ENCODE assay signal across 36 cellular contexts in the genomic region with DNA sequence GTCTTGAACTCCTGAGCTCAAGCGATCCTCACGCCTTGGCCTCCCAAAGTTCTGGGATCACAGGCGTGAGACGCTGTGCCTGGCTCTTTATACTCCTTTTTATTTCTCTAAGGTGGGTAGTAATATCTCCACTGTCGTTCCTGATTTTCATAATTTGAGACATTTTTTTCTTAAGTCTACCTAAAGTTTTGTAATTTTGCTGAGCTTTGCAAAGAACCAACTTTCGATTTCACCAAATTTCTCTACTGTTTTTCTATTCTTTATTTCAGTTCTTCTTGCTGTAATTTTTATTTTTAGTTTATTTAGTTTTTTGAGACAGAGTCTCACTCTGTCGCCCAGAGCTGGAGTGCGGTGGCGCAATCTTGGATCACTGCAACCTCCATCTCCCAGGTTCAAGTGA.
DNase-seq lines count a peak whose midpoint lies in the region; ATAC-seq, FAIRE-seq and TF ChIP-seq lines count a peak whose summit lies in the region.
"Had no signal": no experiment of that assay in that cellular context is flagged by ENCODE, and none has a peak within 500 bp of the region (broad histone marks: within the 10 kb centered on the region; RNA-seq: fewer than 3 reads in every experiment).

No MANE protein-coding gene starts in this region.

- BruUV-seq in HepG2 (replicated peaks; lab: Mats Ljungman, UMichigan) = no TSS peak
- no TSS peak for BruUV-seq in IMR-90 (replicated peaks; lab: Mats Ljungman, UMichigan)
- no TSS peak for BruUV-seq in K562 (replicated peaks; lab: Mats Ljungman, UMichigan)

- H4K8ac ChIP-seq in IMR-90 (ENCODE audit: low read depth in 2 of 2, low read length in 2 of 2) = no peak overlapping the region

- H3K9ac ChIP-seq in HepG2 (ENCODE audit: insufficient read depth, low read depth, low read length) = no peak overlapping the region
- H3K9ac ChIP-seq in IMR-90 (ENCODE audit: low read depth, low read length) = no peak overlapping the region
- no peak overlapping the region for H3K9ac ChIP-seq in K562 (ENCODE audit: insufficient read depth in 1 of 2, low read depth in 2 of 2, low read length in 2 of 2)
- H3K9ac ChIP-seq: BLaER1; BLaER1 treated with 17β-estradiol and CSF1 and Interleukin-3, amounts not matched to agents 10 nM and 100 nM had no signal

- H2BK15ac ChIP-seq in IMR-90 (ENCODE audit: low read depth, low read length) = no peak overlapping the region

- H3K27ac ChIP-seq in HepG2 (ENCODE audit: extremely low read length, insufficient read depth, low read length) = no peak overlapping the region
- H3K27ac ChIP-seq in right lobe of liver = no peak overlapping the region
- no peak overlapping the region for H3K27ac ChIP-seq in A549
- no peak overlapping the region for H3K27ac ChIP-seq in IMR-90 (ENCODE audit: insufficient read depth, low read length)
- H3K27ac ChIP-seq in K562 (ENCODE audit: extremely low read depth, low read depth, low read length) = no peak overlapping the region
- H3K27ac ChIP-seq: 22Rv1; BLaER1; BLaER1 treated with 17β-estradiol and CSF1 and Interleukin-3, amounts not matched to agents 10 nM and 100 nM; C4-2B had no signal

- DNase-seq in HepG2 (ENCODE audit: low spot score) = no peak
- no peak for DNase-seq in right lobe of liver
- DNase-seq in A549 (ENCODE audit: low read depth in 1 of 2, low spot score in 1 of 2) = no peak
- DNase-seq in IMR-90 = no peak
- DNase-seq in K562 (ENCODE audit: extremely low read depth in 1 of 4, low spot score in 3 of 4) = no peak
- no peak for DNase-seq in activated CD8-positive, alpha-beta T cell treated with anti-CD3 and anti-CD28 coated beads for 36 hours
- DNase-seq in left ventricle myocardium superior = no peak
- DNase-seq: 8988T; ACHN; AML-193; BE2C; C1 segment of cervical spinal cord; Caco-2; Calu3; CD4-positive, alpha-beta memory T cell; CD4-positive, alpha-beta T cell; CD4-positive, CD25-positive, alpha-beta regulatory T cell; CD8-positive, alpha-beta memory T cell; CD8-positive, alpha-beta T cell; COR-L47; DMS 273 treated with DMSO at 0.1 percent for 48 hours; DMS153; DMS53; DMS79; DMS79 treated with DMSO at 0.1 percent for 48 hours; DND-41; EL had no signal

- H3K9me3 Mint-ChIP-seq in activated CD8-positive, alpha-beta T cell treated with anti-CD3 and anti-CD28 coated beads for 36 hours = no peaks in the 10 kb centered on the region
- H3K9me3 Mint-ChIP-seq: CD14-positive monocyte; CD4-positive, alpha-beta memory T cell; CD4-positive, alpha-beta T cell; CD8-positive, alpha-beta memory T cell; CD8-positive, alpha-beta T cell had no signal

- no peaks in the 10 kb centered on the region for H3K36me3 ChIP-seq in HepG2 (replicated peaks in 1 of 2; ENCODE audit: control insufficient read depth in 1 of 2, insufficient read depth in 2 of 2, low read length in 2 of 2)
- no peaks in the 10 kb centered on the region for H3K36me3 ChIP-seq in right lobe of liver
- no peaks in the 10 kb centered on the region for H3K36me3 ChIP-seq in IMR-90 (ENCODE audit: control insufficient read depth, insufficient read depth, low read length)
- no peaks in the 10 kb centered on the region for H3K36me3 ChIP-seq in K562 (ENCODE audit: control insufficient read depth, insufficient read depth, low read length)
- H3K36me3 ChIP-seq: BE2C, BLaER1 had no signal

- no peaks in the 10 kb centered on the region for H3K9me1 ChIP-seq in IMR-90 (ENCODE audit: insufficient read depth, low read length)
- H3K9me1 ChIP-seq in K562 (ENCODE audit: control insufficient read depth, insufficient read depth, low read length) = peaks cover 2% of the 10 kb centered on the region

- H4K20me1 ChIP-seq in HepG2 (ENCODE audit: insufficient read depth, low read length) (no peaks in the 10 kb centered on the region), IMR-90 (ENCODE audit: insufficient read depth, low read length) (no peaks in the 10 kb centered on the region), K562 (replicated peaks; ENCODE audit: control insufficient read depth, insufficient read depth, low read length) (no peaks in the 10 kb centered on the region)
- H4K20me1 ChIP-seq: BLaER1; BLaER1 treated with 17β-estradiol and CSF1 and Interleukin-3, amounts not matched to agents 10 nM and 100 nM had no signal

- H3K9me3 ChIP-seq in HepG2 (ENCODE audit: low read length) (no peaks in the 10 kb centered on the region), right lobe of liver (no peaks in the 10 kb centered on the region), A549 (no peaks in the 10 kb centered on the region), IMR-90 (ENCODE audit: control insufficient read depth, insufficient read depth, low read length) (no peaks in the 10 kb centered on the region), K562 (replicated peaks; ENCODE audit: control insufficient read depth, insufficient read depth, low read depth, low read length) (no peaks in the 10 kb centered on the region)
- H3K9me3 ChIP-seq: BE2C, BLaER1, Caco-2 had no signal

- no peaks in the 10 kb centered on the region for H3K27me3 Mint-ChIP-seq in activated CD8-positive, alpha-beta T cell treated with anti-CD3 and anti-CD28 coated beads for 36 hours
- H3K27me3 Mint-ChIP-seq: B cell; CD4-positive, alpha-beta memory T cell; CD4-positive, alpha-beta T cell; CD4-positive, CD25-positive, alpha-beta regulatory T cell had no signal

- H3K27ac Mint-ChIP-seq in activated CD8-positive, alpha-beta T cell treated with anti-CD3 and anti-CD28 coated beads for 36 hours = no peak overlapping the region
- H3K27ac Mint-ChIP-seq: B cell; CD14-positive monocyte; CD4-positive, alpha-beta memory T cell; CD4-positive, alpha-beta T cell; CD4-positive, CD25-positive, alpha-beta regulatory T cell; CD8-positive, alpha-beta memory T cell; CD8-positive, alpha-beta T cell had no signal

- TF ChIP-seq EP300 in HepG2 (IDR thresholded peaks at IDR 0.05; ENCODE audit: low read depth in 2 of 2, low read length in 2 of 2) (no peak), HepG2 (CRISPR knock-in tag; IDR thresholded peaks at IDR 0.05; ENCODE audit: borderline replicate concordance) (no peak), A549 (IDR thresholded peaks at IDR 0.05) (no peak), K562 (IDR thresholded peaks at IDR 0.05; ENCODE audit: low read length) (no peak)

- H3K27me3 ChIP-seq in HepG2 (ENCODE audit: control insufficient read depth in 1 of 2, insufficient read depth in 2 of 2, low read length in 2 of 2) (no peaks in the 10 kb centered on the region), right lobe of liver (no peaks in the 10 kb centered on the region), IMR-90 (ENCODE audit: control insufficient read depth, insufficient read depth, low read length) (peaks cover 4% of the 10 kb centered on the region), K562 (ENCODE audit: control insufficient read depth in 2 of 2, insufficient read depth in 2 of 2, low read length in 2 of 2) (no peaks in the 10 kb centered on the region)
- H3K27me3 ChIP-seq: BE2C had no signal

- H3K4me1 ChIP-seq in HepG2 (ENCODE audit: insufficient read depth, low read length) (peaks cover 3% of the 10 kb centered on the region), right lobe of liver (no peaks in the 10 kb centered on the region), A549 (no peaks in the 10 kb centered on the region), IMR-90 (ENCODE audit: control insufficient read depth, insufficient read depth, low read length) (no peaks in the 10 kb centered on the region), K562 (replicated peaks in 1 of 2; ENCODE audit: control insufficient read depth in 2 of 2, insufficient read depth in 2 of 2, low read length in 2 of 2) (no peaks in the 10 kb centered on the region; a peak in 1 of 5 replicates)
- H3K4me1 ChIP-seq: BE2C, Caco-2 had no signal

- ATAC-seq in HepG2 = no peak
- ATAC-seq in right lobe of liver = no peak
- ATAC-seq in A549 = no peak
- ATAC-seq in IMR-90 (ENCODE audit: low read depth) = no peak
- ATAC-seq in K562 = no peak
- ATAC-seq in activated CD8-positive, alpha-beta T cell treated with anti-CD3 and anti-CD28 coated beads for 36 hours = no peak
- no peak for ATAC-seq in left ventricle myocardium superior
- ATAC-seq in activated CD4-positive, CD25-positive, alpha-beta regulatory T cell treated with anti-CD3 and anti-CD28 coated beads, Interleukin-2, amount 50 U/mL, for 24 hours = no peak
- ATAC-seq: CD8-positive, alpha-beta T cell had no signal

- TF ChIP-seq CTCF in HepG2 (CRISPR knock-in tag; IDR thresholded peaks at IDR 0.05) (no peak), right lobe of liver (IDR thresholded peaks at IDR 0.05) (no peak), A549 (IDR thresholded peaks at IDR 0.05) (no peak), IMR-90 (conservative IDR thresholded peaks at IDR 0.05; ENCODE audit: low read depth, low read length) (no peak), K562 (IDR thresholded peaks at IDR 0.05 in 2 of 3, conservative IDR thresholded peaks at IDR 0.05 in 1 of 3; ENCODE audit: insufficient read depth in 2 of 3, low read depth in 1 of 3, low read length in 3 of 3) (no peak)
- no peak for TF ChIP-seq CTCF in activated CD8-positive, alpha-beta T cell treated with anti-CD3 and anti-CD28 coated beads for 36 hours (IDR thresholded peaks at IDR 0.05)

- no peaks in the 10 kb centered on the region for H3K79me2 ChIP-seq in HepG2 (ENCODE audit: insufficient read depth, low read length)
- H3K79me2 ChIP-seq in K562 (ENCODE audit: control insufficient read depth, insufficient read depth, low read length) = no peaks in the 10 kb centered on the region

- H3K4me2 ChIP-seq in HepG2 (ENCODE audit: low read depth, low read length) (no peak overlapping the region), A549 (no peak overlapping the region), IMR-90 (ENCODE audit: low read depth, low read length) (no peak overlapping the region), K562 (ENCODE audit: insufficient read depth, low read length) (no peak overlapping the region)
- H3K4me2 ChIP-seq: BLaER1; BLaER1 treated with 17β-estradiol and CSF1 and Interleukin-3, amounts not matched to agents 10 nM and 100 nM had no signal

- H3K4ac ChIP-seq in IMR-90 (ENCODE audit: low read depth, low read length) = no peak overlapping the region

- no peak overlapping the region for H3K14ac ChIP-seq in IMR-90 (replicated peaks; ENCODE audit: low read depth, low read length)

- no peaks in the 10 kb centered on the region for H3K4me1 Mint-ChIP-seq in activated CD8-positive, alpha-beta T cell treated with anti-CD3 and anti-CD28 coated beads for 36 hours (ENCODE audit: low read depth)
- H3K4me1 Mint-ChIP-seq: B cell; CD4-positive, alpha-beta memory T cell; CD4-positive, CD25-positive, alpha-beta regulatory T cell; CD8-positive, alpha-beta memory T cell had no signal

- no peak overlapping the region for H2AK5ac ChIP-seq in IMR-90 (ENCODE audit: low read depth, low read length)

- no peak overlapping the region for H3K56ac ChIP-seq in IMR-90 (ENCODE audit: extremely low read depth, insufficient read depth, low read length)

- no peak overlapping the region for H3K23ac ChIP-seq in IMR-90 (ENCODE audit: low read depth, low read length)

- intact Hi-C loops in HepG2 (cut with micrococcal nuclease; ENCODE audit: unreplicated experiment) = no loop called here
- intact Hi-C loops in right lobe of liver (cut with DNase I) = no loop called here
- intact Hi-C loops in IMR-90 (cut with micrococcal nuclease) = no loop called here
- intact Hi-C loops in K562 (cut with micrococcal nuclease) = no loop called here
- intact Hi-C loops in activated CD8-positive, alpha-beta T cell treated with anti-CD3 and anti-CD28 coated beads for 36 hours (cut with micrococcal nuclease) = no loop called here
- intact Hi-C loops in left ventricle myocardium superior (cut with micrococcal nuclease) = no loop called here

- no peaks in the 10 kb centered on the region for H3K36me3 Mint-ChIP-seq in activated CD8-positive, alpha-beta T cell treated with anti-CD3 and anti-CD28 coated beads for 36 hours (ENCODE audit: low read depth)
- H3K36me3 Mint-ChIP-seq: CD4-positive, alpha-beta memory T cell; CD4-positive, CD25-positive, alpha-beta regulatory T cell; CD8-positive, alpha-beta T cell had no signal

- H2AK9ac ChIP-seq in IMR-90 (replicated peaks; ENCODE audit: low read depth, low read length, poor library complexity) = no peak overlapping the region

- H3K4me3 ChIP-seq in HepG2 (replicated peaks in 1 of 3; ENCODE audit: insufficient read depth in 1 of 3, low read depth in 2 of 3, low read length in 3 of 3) (no peak overlapping the region), right lobe of liver (no peak overlapping the region), A549 (no peak overlapping the region), IMR-90 (ENCODE audit: insufficient read depth, low read depth, low read length) (no peak overlapping the region), K562 (no peak overlapping the region)
- H3K4me3 ChIP-seq: BLaER1; BLaER1 treated with 17β-estradiol and CSF1 and Interleukin-3, amounts not matched to agents 10 nM and 100 nM had no signal

- no peaks in the 10 kb centered on the region for H3K79me1 ChIP-seq in IMR-90 (ENCODE audit: low read depth in 1 of 2, low read length in 2 of 2)

- no peak overlapping the region for H3K18ac ChIP-seq in IMR-90 (ENCODE audit: low read depth, low read length)

- CTCF ChIA-PET in HepG2 (lab: Yijun Ruan, JAX; ENCODE audit: low intra/inter-chr PET ratio, low total read pairs) (no interaction called here), A549 (lab: Yijun Ruan, JAX) (no interaction called here), IMR-90 (lab: Yijun Ruan, JAX) (no interaction called here), K562 (lab: Yijun Ruan, JAX; ENCODE audit: low intra/inter-chr PET ratio) (no interaction called here)
- CTCF ChIA-PET in activated CD8-positive, alpha-beta T cell treated with anti-CD3 and anti-CD28 coated beads for 36 hours (lab: Charles Lee) = no interaction called here

- H4K91ac ChIP-seq in IMR-90 (ENCODE audit: insufficient read depth, low read depth, low read length) = no peak overlapping the region

- H2AFZ ChIP-seq in HepG2 (ENCODE audit: low read length) = no peak overlapping the region
- H2AFZ ChIP-seq in IMR-90 (replicated peaks; ENCODE audit: low read length, poor library complexity) = no peak overlapping the region
- no peak overlapping the region for H2AFZ ChIP-seq in K562 (ENCODE audit: low read depth, low read length)

- H2BK120ac ChIP-seq in IMR-90 (ENCODE audit: low read depth, low read length) = no peak overlapping the region

- POLR2A ChIA-PET in HepG2 (lab: Yijun Ruan, JAX) (no interaction called here), A549 (lab: Yijun Ruan, JAX) (no interaction called here), IMR-90 (lab: Charles Lee; ENCODE audit: unreplicated experiment) (no interaction called here), K562 (lab: Yijun Ruan, JAX) (no interaction called here)
- POLR2A ChIA-PET in activated CD8-positive, alpha-beta T cell treated with anti-CD3 and anti-CD28 coated beads for 36 hours (lab: Charles Lee) = no interaction called here

- TF ChIP-seq POLR2A in HepG2 (IDR thresholded peaks at IDR 0.05; ENCODE audit: insufficient read depth in 1 of 2, low read depth in 2 of 2, low read length in 2 of 2) = no peak
- TF ChIP-seq POLR2A in right lobe of liver (IDR thresholded peaks at IDR 0.05) = no peak
- TF ChIP-seq POLR2A in A549 (IDR thresholded peaks at IDR 0.05; ENCODE audit: low read length) = no peak
- TF ChIP-seq POLR2A in IMR-90 (IDR thresholded peaks at IDR 0.05; ENCODE audit: low read depth, low read length) = no peak
- TF ChIP-seq POLR2A in K562 (conservative IDR thresholded peaks at IDR 0.05) = no peak

- no peak overlapping the region for H3K4me3 Mint-ChIP-seq in activated CD8-positive, alpha-beta T cell treated with anti-CD3 and anti-CD28 coated beads for 36 hours
- H3K4me3 Mint-ChIP-seq: B cell; CD14-positive monocyte; CD4-positive, alpha-beta memory T cell; CD4-positive, alpha-beta T cell; CD4-positive, CD25-positive, alpha-beta regulatory T cell; CD8-positive, alpha-beta memory T cell; CD8-positive, alpha-beta T cell had no signal

- no peak overlapping the region for H4K5ac ChIP-seq in IMR-90 (ENCODE audit: low read depth, low read length)

- FAIRE-seq in HepG2 (lab: Jason Lieb, UNC) (no peak), A549 (lab: Jason Lieb, UNC) (no peak), K562 (lab: Jason Lieb, UNC) (no peak)
- FAIRE-seq: A204.1, D721Med had no signal

- in situ Hi-C loops in HepG2 (cut with HindIII; ENCODE audit: extremely low pct_ligation_motif_present, low pct_unique_long_range_greater_than_20kb) = no loop called here
- in situ Hi-C loops in IMR-90 (cut with MboI; ENCODE audit: low sequenced_read_pairs) = no loop called here
- in situ Hi-C loops in K562 (cut with MboI) = no loop called here

- H2BK20ac ChIP-seq in IMR-90 (ENCODE audit: low read depth, low read length) = no peak overlapping the region

- WGBS in HepG2 (ENCODE audit: low lambda C conversion rate) = 97% methylated on average over 9 of the region's 9 CpGs
- WGBS in right lobe of liver (ENCODE audit: insufficient coverage, low coverage, low lambda C conversion rate, missing lambda C conversion rate) = 72% methylated on average over 9 of the region's 9 CpGs
- WGBS in A549 (ENCODE audit: missing lambda C conversion rate) = over 99% methylated on average over 9 of the region's 9 CpGs
- 100% methylated on average over 1 of the region's 9 CpGs; no CpG with 5 or more reads in 1 of the 2 experiments for WGBS in IMR-90 (ENCODE audit: extremely low coverage in 2 of 2, insufficient read length in 1 of 2), 2 experiments
- WGBS in K562 (ENCODE audit: insufficient coverage, low coverage, missing lambda C conversion rate) = 69% methylated on average over 8 of the region's 9 CpGs

- dilution Hi-C loops in IMR-90 (cut with HindIII; ENCODE audit: low sequenced_read_pairs, unreplicated experiment) = no loop called here

- no peak overlapping the region for H2BK5ac ChIP-seq in IMR-90 (ENCODE audit: low read depth, low read length, poor library complexity, severe bottlenecking)

- TF ChIP-seq RAD21 in HepG2 (CRISPR knock-in tag; IDR thresholded peaks at IDR 0.05) = no peak
- TF ChIP-seq RAD21 in A549 (conservative IDR thresholded peaks at IDR 0.05 in 1 of 2, IDR thresholded peaks at IDR 0.05 in 1 of 2) = no peak
- no peak for TF ChIP-seq RAD21 in IMR-90 (IDR thresholded peaks at IDR 0.05; ENCODE audit: low read length)
- no peak for TF ChIP-seq RAD21 in K562 (CRISPR knock-in tag; conservative IDR thresholded peaks at IDR 0.05 in 1 of 2, IDR thresholded peaks at IDR 0.05 in 1 of 2)

Comparison
In these comparisons a context has a peak if more than half of its experiments do, and no peak if none do; other contexts are left out.
1. Of the 241 proteins assayed by ChIP-seq in both HepG2 and K562: peak only in HepG2: none; only in K562: none; in both: MAFF; in neither: 239; mixed calls (peak in some experiments, not most) for 1.